Comparison of ENCODE assay signal across 9 cellular contexts in the genomic region with DNA sequence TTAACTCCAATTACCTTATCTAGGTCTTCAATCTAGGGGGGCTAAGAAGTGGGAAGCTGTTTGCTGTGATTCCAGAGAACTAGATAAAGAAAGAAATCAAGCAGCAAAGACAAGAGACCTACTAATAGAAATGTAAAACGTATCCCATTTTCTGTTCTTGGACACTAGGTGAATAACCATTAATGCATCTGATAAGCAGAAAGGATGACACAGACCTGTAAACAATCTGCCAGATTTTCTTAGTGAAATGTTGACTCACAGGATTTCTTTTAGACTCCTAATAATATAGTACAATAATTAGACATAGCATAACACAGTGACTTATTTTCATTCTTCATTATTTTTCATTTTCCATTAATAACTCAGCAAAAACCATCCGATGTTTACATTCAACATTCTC. TPM values are rescaled to one million over a fixed set of nuclear protein-coding genes. Genes with fewer than 3 reads are reported as not detected.
DNase-seq lines count a peak whose midpoint lies in the region; ATAC-seq, FAIRE-seq and TF ChIP-seq lines count a peak whose summit lies in the region.
"Had no signal": no experiment of that assay in that cellular context is flagged by ENCODE, and none has a peak within 500 bp of the region (broad histone marks: within the 10 kb centered on the region; RNA-seq: fewer than 3 reads in every experiment).

No MANE protein-coding gene starts in this region.

- no peaks in the 10 kb centered on the region for H3K9me3 Mint-ChIP-seq in activated naive CD8-positive, alpha-beta T cell treated with anti-CD3 and anti-CD28 coated beads for 36 hours

- H3K4me1 ChIP-seq in A549 (peaks cover 17% of the 10 kb centered on the region), HCT116 (ENCODE audit: control insufficient read depth in 1 of 2, insufficient read depth in 2 of 2, low read length in 2 of 2) (peaks cover 3 to 17% of the 10 kb centered on the region in 2 experiments; a peak in 3 of 4 replicates), iPS-20b (ENCODE audit: insufficient read depth, low read length) (peaks cover 6% of the 10 kb centered on the region; the same call in 1 of the 2 replicates)

- peaks cover 20% of the 10 kb centered on the region for H3K36me3 Mint-ChIP-seq in activated naive CD8-positive, alpha-beta T cell treated with anti-CD3 and anti-CD28 coated beads for 36 hours

- POLR2A ChIA-PET in A549 (lab: Yijun Ruan, JAX) = no interaction called here
- POLR2A ChIA-PET in HCT116 (lab: Charles Lee) = no interaction called here

- no peak for TF ChIP-seq RAD21 in A549 (conservative IDR thresholded peaks at IDR 0.05 in 1 of 2, IDR thresholded peaks at IDR 0.05 in 1 of 2)
- no peak for TF ChIP-seq RAD21 in HCT116 (IDR thresholded peaks at IDR 0.05; ENCODE audit: low read depth)

- peak overlapping the region; percentile 91 for H3K4me2 ChIP-seq in A549
- H3K4me2 ChIP-seq in HCT116 (ENCODE audit: low read length) = peak overlapping the region; percentile 92

- H3K4me3 ChIP-seq in A549 (peak overlapping the region; percentile 68), HCT116 (replicated peaks in 1 of 2; ENCODE audit: low read depth in 1 of 2, low read length in 2 of 2) (peak overlapping the region in 1 of 2 experiments; percentile 92; a peak in 3 of 4 replicates), iPS-20b (ENCODE audit: low read length) (peak overlapping the region; percentile 96)

- CTCF ChIA-PET in A549 (lab: Yijun Ruan, JAX) (interaction anchor here (1.0 to 1.5 kb wide), 4 partner anchors 8 to 115 kb away, joined by 3 to 5 read pairs (median 4); no protein-coding TSS in a partner anchor), HCT116 (lab: Charles Lee) (no interaction called here)

- no peak overlapping the region for H2AFZ ChIP-seq in HCT116 (ENCODE audit: low read depth, low read length, poor library complexity, severe bottlenecking)

- RAD21 ChIA-PET in HCT116 (lab: Charles Lee; ENCODE audit: low non-redundant PET in 1 of 2, low total read pairs in 2 of 2, uncharacterized antibody in 2 of 2, unreplicated experiment in 2 of 2) = no interaction called here

- H3K9me3 ChIP-seq in A549 (no peaks in the 10 kb centered on the region), HCT116 (ENCODE audit: control insufficient read depth in 1 of 2, insufficient read depth in 1 of 2, low read depth in 1 of 2, low read length in 2 of 2) (no peaks in the 10 kb centered on the region), iPS-20b (ENCODE audit: insufficient read depth, low read depth, low read length) (no peaks in the 10 kb centered on the region)

- peaks cover 24% of the 10 kb centered on the region for H3K4me1 Mint-ChIP-seq in activated naive CD8-positive, alpha-beta T cell treated with anti-CD3 and anti-CD28 coated beads for 36 hours

- no peaks in the 10 kb centered on the region for H3K9me2 ChIP-seq in HCT116 (ENCODE audit: insufficient read depth)

- H3K79me2 ChIP-seq in HCT116 (ENCODE audit: insufficient read depth, low read length) = peaks cover 23% of the 10 kb centered on the region

- no peak for DNase-seq in A549 (ENCODE audit: low read depth in 1 of 2, low spot score in 1 of 2)
- DNase-seq in HCT116 (ENCODE audit: low read depth, low spot score) = no peak
- DNase-seq in activated naive CD8-positive, alpha-beta T cell treated with anti-CD3 and anti-CD28 coated beads for 36 hours = no peak

- TF ChIP-seq POLR2A in A549 (IDR thresholded peaks at IDR 0.05; ENCODE audit: low read length) (no peak), HCT116 (IDR thresholded peaks at IDR 0.05; ENCODE audit: borderline replicate concordance, extremely low read depth, insufficient read depth, insufficient read length) (no peak)

- H4K20me1 ChIP-seq in HCT116 (ENCODE audit: insufficient read depth) = no peaks in the 10 kb centered on the region

- ATAC-seq in A549 (no peak), HCT116 (no peak), HG03280 (IDR thresholded peaks at IDR 0.05; ENCODE audit: unreplicated experiment) (no peak), HG02884 (IDR thresholded peaks at IDR 0.05; ENCODE audit: unreplicated experiment) (no peak), HG03354 (IDR thresholded peaks at IDR 0.05; ENCODE audit: poor library complexity, severe bottlenecking, unreplicated experiment) (no peak), GM18907 (IDR thresholded peaks at IDR 0.05; ENCODE audit: unreplicated experiment) (no peak)

- no peak for TF ChIP-seq EP300 in A549 (IDR thresholded peaks at IDR 0.05)

- H3K27ac Mint-ChIP-seq in activated naive CD8-positive, alpha-beta T cell treated with anti-CD3 and anti-CD28 coated beads for 36 hours = no peak overlapping the region

- intact Hi-C loops in HCT116 (cut with micrococcal nuclease) = no loop called here

- WGBS in A549 (ENCODE audit: missing lambda C conversion rate) = 50% methylated on average over 2 of the region's 2 CpGs

- H3K27me3 Mint-ChIP-seq in activated naive CD8-positive, alpha-beta T cell treated with anti-CD3 and anti-CD28 coated beads for 36 hours = peaks cover 16% of the 10 kb centered on the region

- no peaks in the 10 kb centered on the region for H3K27me3 ChIP-seq in HCT116 (ENCODE audit: insufficient read depth, low read length)
- H3K27me3 ChIP-seq in iPS-20b (ENCODE audit: insufficient read depth, low read length) = no peaks in the 10 kb centered on the region

- FAIRE-seq in A549 (lab: Jason Lieb, UNC) = no peak
- FAIRE-seq: D721Med had no signal

- no peak overlapping the region for H3K27ac ChIP-seq in A549
- H3K27ac ChIP-seq in HCT116 (ENCODE audit: low read depth, low read length) = no peak overlapping the region
- no peak overlapping the region for H3K27ac ChIP-seq in iPS-20b (ENCODE audit: low read length)

- H3K36me3 ChIP-seq in HCT116 (ENCODE audit: control insufficient read depth in 1 of 2, insufficient read depth in 2 of 2, low read length in 2 of 2) (no peaks in the 10 kb centered on the region), iPS-20b (ENCODE audit: insufficient read depth, low read depth, low read length) (peaks cover 22% of the 10 kb centered on the region; the same call in 1 of the 2 replicates)

- H3K9ac ChIP-seq in HCT116 (ENCODE audit: low read length) = peak overlapping the region; percentile 67
- H3K9ac ChIP-seq in iPS-20b (ENCODE audit: low read depth, low read length) = peak overlapping the region; percentile 81; the same call in 1 of the 2 replicates

- peak overlapping the region; percentile 92 for H3K4me3 Mint-ChIP-seq in activated naive CD8-positive, alpha-beta T cell treated with anti-CD3 and anti-CD28 coated beads for 36 hours

- BruUV-seq in HCT116 (replicated peaks; lab: Mats Ljungman, UMichigan) = TSS peak; percentile 37

- TF ChIP-seq CTCF in A549 (IDR thresholded peaks at IDR 0.05) = no peak
- TF ChIP-seq CTCF in HCT116 (IDR thresholded peaks at IDR 0.05 in 2 of 3, conservative IDR thresholded peaks at IDR 0.05 in 1 of 3; ENCODE audit: borderline replicate concordance in 1 of 3, insufficient read depth in 1 of 3, low read depth in 2 of 3, low read length in 2 of 3) = no peak

TF ChIP-seq in A549, 52 proteins besides CTCF, POLR2A, EP300 and RAD21:
- TF ChIP-seq FOSL2 (IDR thresholded peaks at IDR 0.05) (no peak), FOSL2 (CRISPR knock-in tag; IDR thresholded peaks at IDR 0.05) (no peak), HOXB13 (CRISPR knock-in tag; IDR thresholded peaks at IDR 0.05; ENCODE audit: low read depth) (no peak), RNF2 (IDR thresholded peaks at IDR 0.05; ENCODE audit: borderline replicate concordance, low read depth) (no peak)

TF ChIP-seq in HCT116, 20 proteins besides CTCF, POLR2A, EP300 and RAD21 (continues in another document):
- no peak for TF ChIP-seq CEBPB (IDR thresholded peaks at IDR 0.05; ENCODE audit: low read depth)
- no peak for TF ChIP-seq SIN3A (IDR thresholded peaks at IDR 0.05; ENCODE audit: low read depth)
- no peak for TF ChIP-seq SRF (IDR thresholded peaks at IDR 0.05; ENCODE audit: low read depth)
- no peak for TF ChIP-seq EGR1 (IDR thresholded peaks at IDR 0.05; ENCODE audit: low read depth)
- no peak for TF ChIP-seq FOSL1 (IDR thresholded peaks at IDR 0.05; ENCODE audit: low read depth)
- TF ChIP-seq EZH2 (IDR thresholded peaks at IDR 0.05) = no peak
- TF ChIP-seq CBX3 (IDR thresholded peaks at IDR 0.05; ENCODE audit: low read depth) = no peak
- TF ChIP-seq, protein P1, sequence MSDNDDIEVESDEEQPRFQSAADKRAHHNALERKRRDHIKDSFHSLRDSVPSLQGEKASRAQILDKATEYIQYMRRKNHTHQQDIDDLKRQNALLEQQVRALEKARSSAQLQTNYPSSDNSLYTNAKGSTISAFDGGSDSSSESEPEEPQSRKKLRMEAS (IDR thresholded peaks at IDR 0.05) = no peak
- TF ChIP-seq EZH2phosphoT487 (IDR thresholded peaks at IDR 0.05; ENCODE audit: borderline replicate concordance) = no peak
- no peak for TF ChIP-seq TCF7L2 (IDR thresholded peaks at IDR 0.05; ENCODE audit: borderline replicate concordance, extremely low read depth, insufficient read depth, insufficient read length)
- no peak for TF ChIP-seq JUND (IDR thresholded peaks at IDR 0.05)
- TF ChIP-seq, protein P2, sequence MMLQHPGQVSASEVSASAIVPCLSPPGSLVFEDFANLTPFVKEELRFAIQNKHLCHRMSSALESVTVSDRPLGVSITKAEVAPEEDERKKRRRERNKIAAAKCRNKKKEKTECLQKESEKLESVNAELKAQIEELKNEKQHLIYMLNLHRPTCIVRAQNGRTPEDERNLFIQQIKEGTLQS (IDR thresholded peaks at IDR 0.05) = no peak
- TF ChIP-seq SP1 (IDR thresholded peaks at IDR 0.05; ENCODE audit: low read depth) = no peak

RNA-seq across cellular contexts. Expression of a gene that starts 1.3 kb away (rescaled TPM):
- polyA plus RNA-seq in A549 (2011; rRNA removed) = 24.6 and 28.5 TPM in 2 replicates
- polyA plus RNA-seq in A549 (2012; cell fraction: cytosol; rRNA removed) = 5.7 TPM in 2 replicates
- 7.9 and 13.0 TPM in 2 replicates for polyA plus RNA-seq in A549 (2012; cell fraction: nucleus; rRNA removed)
- polyA plus RNA-seq in A549 (2017; fragmentation: RNase III; extraction: RNeasy Plus Mini Kit Qiagen cat#74134 plus additional on column Dnase treatment) = 12.1 to 14.0 TPM (median 13.6 TPM) in 3 replicates
- 15.8 and 20.1 TPM in 2 replicates for polyA minus RNA-seq in A549 (2011; rRNA and poly(A)+ RNA removed)
- 9.6 TPM for total RNA-seq in HCT116 (2021; ENCODE audit: unreplicated experiment)
- 2.1 and 3.3 TPM in 2 replicates for polyA plus RNA-seq in HCT116 (2012)
- 10 to 100 TPM; 10.1 to 10.2 TPM for total RNA-seq in activated naive CD8-positive, alpha-beta T cell treated with anti-CD3 and anti-CD28 coated beads for 36 hours

RNA-seq across cellular contexts. Expression of a gene that starts 23.9 kb away (rescaled TPM):
- 16.8 and 21.1 TPM in 2 replicates for polyA plus RNA-seq in A549 (2011; rRNA removed)
- 10.2 and 11.0 TPM in 2 replicates for polyA plus RNA-seq in A549 (2012; cell fraction: cytosol; rRNA removed)
- 11.2 and 12.3 TPM in 2 replicates for polyA plus RNA-seq in A549 (2012; cell fraction: nucleus; rRNA removed)
- polyA plus RNA-seq in A549 (2017; fragmentation: RNase III; extraction: RNeasy Plus Mini Kit Qiagen cat#74134 plus additional on column Dnase treatment) = 11.2 to 17.2 TPM (median 14.2 TPM) in 3 replicates
- 7.5 and 7.6 TPM in 2 replicates for polyA minus RNA-seq in A549 (2011; rRNA and poly(A)+ RNA removed)
- not detected for total RNA-seq in HCT116 (2021; ENCODE audit: unreplicated experiment)
- polyA plus RNA-seq in HCT116 (2012) = not detected in 2 replicates
- not detected for total RNA-seq in activated naive CD8-positive, alpha-beta T cell treated with anti-CD3 and anti-CD28 coated beads for 36 hours
